Comparison of ENCODE assay signal across 8 cellular contexts in the genomic region with DNA sequence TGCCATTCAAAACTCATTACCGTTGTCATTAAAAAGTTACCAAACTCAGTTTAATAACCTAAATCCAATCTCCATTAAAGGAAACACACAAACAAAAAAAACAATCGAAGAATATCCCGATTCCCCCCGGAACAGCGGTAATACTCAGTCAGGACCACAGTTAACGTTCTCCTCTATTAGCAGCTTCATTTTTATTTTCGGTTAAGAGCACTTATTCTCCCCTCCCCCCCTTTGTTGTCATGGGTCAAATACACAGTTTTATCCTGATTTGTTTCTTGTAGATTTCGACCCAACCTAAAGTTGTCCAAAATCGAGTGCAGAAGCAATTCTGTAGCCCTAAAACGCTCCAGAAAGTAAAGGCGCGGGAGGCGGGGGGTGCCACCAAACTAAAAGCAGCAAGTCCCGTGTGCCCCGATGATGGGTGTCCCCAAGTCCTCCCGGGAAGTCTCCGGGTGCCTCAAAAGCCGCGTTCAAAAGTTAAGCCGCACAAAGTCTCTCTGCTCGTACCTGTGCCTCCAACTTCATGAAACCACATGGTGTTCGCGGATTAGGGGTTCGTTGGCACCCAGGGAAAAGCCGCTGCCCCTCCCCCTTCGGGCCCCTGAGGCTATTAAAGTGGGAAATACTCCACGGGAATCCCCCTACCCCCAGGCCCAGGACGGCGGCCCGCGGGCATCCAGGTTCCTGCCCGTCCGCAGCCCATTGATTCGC. TPM values are rescaled to one million over a fixed set of nuclear protein-coding genes. Genes with fewer than 3 reads are reported as not detected.
A peak's percentile ranks its signal among the peaks of the same experiment; 100 is the strongest.
DNase-seq lines count a peak whose midpoint lies in the region; ATAC-seq and TF ChIP-seq lines count a peak whose summit lies in the region.

No MANE protein-coding gene starts in this region.

- peaks cover 19% of the 10 kb centered on the region for H3K36me3 ChIP-seq in right atrium auricular region
- peaks cover 0 to 13% of the 10 kb centered on the region in 2 donors for H3K36me3 ChIP-seq in gastrocnemius medialis

- H3K27ac ChIP-seq in right atrium auricular region (peak overlapping the region; percentile 93 to 94), gastrocnemius medialis (peak overlapping the region; percentile 90 to 100 (median 96))

- peaks cover 0 to 29% of the 10 kb centered on the region in 2 donors for H3K4me1 ChIP-seq in right atrium auricular region
- peaks cover 27 to 28% of the 10 kb centered on the region in 2 donors for H3K4me1 ChIP-seq in gastrocnemius medialis

- no peak for TF ChIP-seq POLR2A in gastrocnemius medialis (IDR thresholded peaks at IDR 0.05)

- in situ Hi-C loops in gastrocnemius medialis (cut with MboI; ENCODE audit: low sequenced_read_pairs in 4 of 4): loop anchor here in 1 of 4 donors (25.0 kb wide), 1 partner anchor 219 kb away; the partner anchor contains the start of gene HID1

- peak overlapping the region; percentile 90 to 98 for H3K4me3 ChIP-seq in right atrium auricular region
- peak overlapping the region; percentile 88 to 99 (median 93) for H3K4me3 ChIP-seq in gastrocnemius medialis

- intact Hi-C loops in gastrocnemius medialis (cut with DNase I; ENCODE audit: low total_unique reads): loop anchor here (5.0 kb wide), 1 partner anchor 49 kb away; the partner anchor contains the start of gene NT5C

- H3K27me3 ChIP-seq in right atrium auricular region: no peaks in the 10 kb centered on the region
- no peaks in the 10 kb centered on the region for H3K27me3 ChIP-seq in gastrocnemius medialis

- H3K9me3 ChIP-seq in right atrium auricular region: no peaks in the 10 kb centered on the region
- H3K9me3 ChIP-seq in gastrocnemius medialis: no peaks in the 10 kb centered on the region

- DNase-seq in NCI-H345 (lab: John Stamatoyannopoulos, UW) (peak; percentile 12), NCI-H345 treated with DMSO at 0.1 percent for 48 hours (lab: John Stamatoyannopoulos, UW; ENCODE audit: unreplicated experiment) (no peak), MV-4-11 (lab: John Stamatoyannopoulos, UW) (peak; percentile 9), right atrium auricular region (ENCODE audit: low spot score) (no peak), gastrocnemius medialis (no peak), NOMO-1 treated with DMSO at 0.1 percent for 48 hours (lab: John Stamatoyannopoulos, UW; ENCODE audit: unreplicated experiment) (no peak)
- peak; percentile 17 for DNase-seq in activated gamma-delta T cell treated with anti-CD3 and anti-CD28 coated beads, Interleukin-2, amount 50 U/mL, for 16 hours (ENCODE audit: low read depth)

- TF ChIP-seq CTCF in right atrium auricular region (IDR thresholded peaks at IDR 0.05) (no peak), gastrocnemius medialis (IDR thresholded peaks at IDR 0.05 in 4 of 5, conservative IDR thresholded peaks at IDR 0.05 in 1 of 5) (no peak)

- peak in 1 of 2 donors; percentile 9 for ATAC-seq in gastrocnemius medialis
- no peak for ATAC-seq in GM18909 (IDR thresholded peaks at IDR 0.05; ENCODE audit: poor library complexity, unreplicated experiment)

RNA-seq across cellular contexts. Expression of gene SUMO2, which starts 1.0 kb away (rescaled TPM):
- total RNA-seq in right atrium auricular region (10 to 100 TPM; 45.7 to 58.1 TPM), gastrocnemius medialis (10 to 100 TPM; 36.7 to 45.1 (median 43.3) TPM)

RNA-seq across cellular contexts. Expression of gene NUP85, which starts 23.7 kb away (rescaled TPM):
- total RNA-seq in right atrium auricular region: 10 to 100 TPM; 10.3 to 14.3 TPM
- total RNA-seq in gastrocnemius medialis: 10 to 100 TPM in 3 of 4 donors, 1 to 10 TPM in 1; 9.4 to 27.7 (median 13.6) TPM

RNA-seq across cellular contexts. Expression of gene JPT1, which starts 27.5 kb away (rescaled TPM):
- 10 to 100 TPM; 15.1 to 15.8 TPM for total RNA-seq in right atrium auricular region
- total RNA-seq in gastrocnemius medialis: 100 to 1,000 TPM in 1 of 4 donors, 10 to 100 TPM in 3; 35.5 to 113 (median 71.8) TPM

RNA-seq across cellular contexts. Expression of gene NT5C, which starts 50.2 kb away (rescaled TPM):
- 10 to 100 TPM; 41.4 to 77.5 TPM for total RNA-seq in right atrium auricular region
- 100 to 1,000 TPM in 1 of 4 donors, 10 to 100 TPM in 3; 62.8 to 111 (median 68.0) TPM for total RNA-seq in gastrocnemius medialis

Comparison
In these comparisons a context has a peak if more than half of its experiments do, and no peak if none do; other contexts are left out.
1. DNase-seq: peak in NCI-H345 (single experiment), MV-4-11 (single experiment) and activated gamma-delta T cell treated with anti-CD3 and anti-CD28 coated beads, Interleukin-2, amount 50 U/mL, for 16 hours (single experiment); none in NCI-H345 treated with DMSO at 0.1 percent for 48 hours (single experiment), right atrium auricular region (single experiment), gastrocnemius medialis (0 of 2) and NOMO-1 treated with DMSO at 0.1 percent for 48 hours (single experiment).